Comparison of ENCODE assay signal across 8 cellular contexts in the genomic region with DNA sequence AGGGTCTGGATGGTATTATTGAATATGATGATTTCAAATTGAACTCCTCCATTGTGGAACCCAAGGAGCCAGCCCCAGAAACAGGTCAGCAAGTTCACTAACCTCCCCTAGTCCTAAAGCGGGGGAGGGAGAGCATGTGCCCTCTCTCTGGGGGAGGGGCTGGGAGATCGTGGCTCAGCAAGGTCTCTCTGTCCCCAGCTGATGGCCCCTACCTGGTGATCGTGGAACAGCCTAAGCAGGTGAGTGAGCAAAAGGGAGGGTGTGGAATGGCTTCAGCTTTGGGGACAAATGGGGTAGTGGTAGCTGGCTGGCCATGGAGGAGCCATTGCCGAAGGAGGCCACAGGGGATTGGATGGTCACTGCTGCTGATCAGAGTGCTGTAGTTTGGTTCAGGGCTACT. TPM values are rescaled to one million over a fixed set of nuclear protein-coding genes. Genes with fewer than 3 reads are reported as not detected.
DNase-seq lines count a peak whose midpoint lies in the region; ATAC-seq, FAIRE-seq and TF ChIP-seq lines count a peak whose summit lies in the region.

No MANE protein-coding gene starts in this region.

- H3K27ac Mint-ChIP-seq in CD14-positive monocyte = peak overlapping the region; percentile 98 to 100 (median 99)

- H3K4me3 ChIP-seq in OCI-LY7 (ENCODE audit: low read depth, low read length, poor library complexity, severe bottlenecking) (peak overlapping the region; percentile 78), endocrine pancreas (ENCODE audit: control insufficient read depth, insufficient read depth, low read length) (no peak overlapping the region), neutrophil (ENCODE audit: low read depth in 1 of 2, low read length in 1 of 2) (peak overlapping the region; percentile 85 to 99)

- DNase-seq in CD14-positive monocyte (ENCODE audit: low spot score) (no peak), OCI-LY7 (ENCODE audit: low spot score) (no peak), HTR-8/SVneo (ENCODE audit: insufficient read length, low spot score) (no peak), foreskin melanocyte (no peak)

- H3K9ac ChIP-seq in endocrine pancreas (ENCODE audit: control insufficient read depth, insufficient read depth, low read length) = peak overlapping the region; percentile 65

- no peak for TF ChIP-seq CTCF in CD14-positive monocyte (IDR thresholded peaks at IDR 0.05)
- no peak for TF ChIP-seq CTCF in OCI-LY7 (conservative IDR thresholded peaks at IDR 0.05; ENCODE audit: low read length)
- no peak for TF ChIP-seq CTCF in neutrophil (IDR thresholded peaks at IDR 0.05)

- ATAC-seq in GM19397 (IDR thresholded peaks at IDR 0.05; ENCODE audit: unreplicated experiment) (no peak), GM21786 (IDR thresholded peaks at IDR 0.05; ENCODE audit: unreplicated experiment) (no peak)

- no peak for FAIRE-seq in HTR-8/SVneo (lab: Jason Lieb, UNC)

- intact Hi-C loops in CD14-positive monocyte (cut with micrococcal nuclease) (loop anchor here (10.0 kb wide), 2 partner anchors 79 to 189 kb away; no protein-coding TSS in a partner anchor), OCI-LY7 (cut with micrococcal nuclease; ENCODE audit: unreplicated experiment) (loop anchor here (5.0 kb wide), 2 partner anchors 66 to 229 kb away; no protein-coding TSS in a partner anchor)

- peak overlapping the region; percentile 47 for H3K27ac ChIP-seq in OCI-LY7 (ENCODE audit: low read depth, low read length, poor library complexity, severe bottlenecking)
- H3K27ac ChIP-seq in neutrophil = peak overlapping the region; percentile 97

- H3K4me2 ChIP-seq in OCI-LY7 (ENCODE audit: low read length) = peak overlapping the region; percentile 84

- peak overlapping the region; percentile 91 to 95 for H3K4me3 Mint-ChIP-seq in CD14-positive monocyte

- H2AFZ ChIP-seq in OCI-LY7 (ENCODE audit: low read length) = no peak overlapping the region

- no peaks in the 10 kb centered on the region for H3K27me3 ChIP-seq in endocrine pancreas (ENCODE audit: control insufficient read depth, insufficient read depth, low read length)
- peaks cover 14% of the 10 kb centered on the region for H3K27me3 ChIP-seq in neutrophil

- peaks cover 5 to 11% (median 11%) of the 10 kb centered on the region in 3 donors for H3K27me3 Mint-ChIP-seq in CD14-positive monocyte (ENCODE audit: low read depth in 3 of 3)

- H3K79me2 ChIP-seq in OCI-LY7 (ENCODE audit: insufficient read depth, low read depth, low read length) = peaks cover 9% of the 10 kb centered on the region; the same call in 1 of the 2 replicates

- H3K36me3 ChIP-seq in OCI-LY7 (ENCODE audit: insufficient read depth, low read length) = peaks cover 34% of the 10 kb centered on the region
- H3K36me3 ChIP-seq in endocrine pancreas (ENCODE audit: control insufficient read depth, insufficient read depth, low read length) = peaks cover under 1% of the 10 kb centered on the region
- peaks cover 49% of the 10 kb centered on the region for H3K36me3 ChIP-seq in neutrophil

- POLR2A ChIA-PET in OCI-LY7 (lab: Charles Lee) = interaction anchor here (1.0 kb wide), 1 partner anchor 43 kb away, joined by 3 read pairs; no protein-coding TSS in a partner anchor

- H3K9me3 ChIP-seq in OCI-LY7 (ENCODE audit: low read length) = no peaks in the 10 kb centered on the region
- H3K9me3 ChIP-seq in endocrine pancreas (ENCODE audit: control insufficient read depth, low read length) = no peaks in the 10 kb centered on the region
- no peaks in the 10 kb centered on the region for H3K9me3 ChIP-seq in neutrophil

- no peaks in the 10 kb centered on the region for H3K9me3 Mint-ChIP-seq in CD14-positive monocyte

- no peaks in the 10 kb centered on the region for H4K20me1 ChIP-seq in OCI-LY7 (ENCODE audit: insufficient read depth, low read length)

- peaks cover 29% of the 10 kb centered on the region for H3K4me1 ChIP-seq in OCI-LY7 (ENCODE audit: insufficient read depth, low read length, poor library complexity, severe bottlenecking)
- no peaks in the 10 kb centered on the region for H3K4me1 ChIP-seq in endocrine pancreas (ENCODE audit: control insufficient read depth, insufficient read depth, low read length)
- peaks cover 39 to 42% of the 10 kb centered on the region in 2 experiments for H3K4me1 ChIP-seq in neutrophil (ENCODE audit: control insufficient read depth in 1 of 2, insufficient read depth in 1 of 2, low read depth in 1 of 2, low read length in 1 of 2)

- CTCF ChIA-PET in OCI-LY7 (lab: Charles Lee; ENCODE audit: unreplicated experiment) = interaction anchor here (0.8 kb wide), 1 partner anchor 691 kb away, joined by 4 read pairs; no protein-coding TSS in a partner anchor

- H3K9me2 ChIP-seq in OCI-LY7 (ENCODE audit: insufficient read depth, low read length) = no peaks in the 10 kb centered on the region

- peaks cover 39% of the 10 kb centered on the region for H3K4me1 Mint-ChIP-seq in CD14-positive monocyte

- no TSS peak for BruUV-seq in OCI-LY7 (replicated peaks; lab: Mats Ljungman, UMichigan)

- peaks cover 42 to 51% of the 10 kb centered on the region in 2 donors for H3K36me3 Mint-ChIP-seq in CD14-positive monocyte

RNA-seq across cellular contexts. Expression of a gene that starts 0.7 kb away (rescaled TPM):
- polyA plus RNA-seq in CD14-positive monocyte = 10 to 100 TPM in 1 of 2 donors, 1 to 10 TPM in 1; 6.8 to 15.0 TPM
- total RNA-seq in OCI-LY7 (2014; rRNA removed; shearing (Covaris generic)) = 47.1 and 53.3 TPM in 2 replicates
- 67.3 and 75.2 TPM in 2 replicates for total RNA-seq in OCI-LY7 (2022)

RNA-seq across cellular contexts. Expression of a gene that starts 22.3 kb away (rescaled TPM):
- polyA plus RNA-seq in CD14-positive monocyte = 1 to 10 TPM; 1.1 to 1.5 TPM
- 2.0 and 2.2 TPM in 2 replicates for total RNA-seq in OCI-LY7 (2014; rRNA removed; shearing (Covaris generic))
- 10.2 and 10.9 TPM in 2 replicates for total RNA-seq in OCI-LY7 (2022)

RNA-seq across cellular contexts. Expression of a gene that starts 24.4 kb away (rescaled TPM):
- polyA plus RNA-seq in CD14-positive monocyte = 10 to 100 TPM; 25.5 to 36.3 TPM
- total RNA-seq in OCI-LY7 (2014; rRNA removed; shearing (Covaris generic)) = 13.3 and 20.9 TPM in 2 replicates
- total RNA-seq in OCI-LY7 (2022) = 13.4 and 18.2 TPM in 2 replicates

RNA-seq across cellular contexts. Expression of a gene that starts 36.1 kb away (rescaled TPM):
- 10 to 100 TPM; 58.5 to 70.2 TPM for polyA plus RNA-seq in CD14-positive monocyte
- total RNA-seq in OCI-LY7 (2014; rRNA removed; shearing (Covaris generic)) = 48.9 and 61.0 TPM in 2 replicates
- total RNA-seq in OCI-LY7 (2022) = 71.6 and 73.3 TPM in 2 replicates

RNA-seq across cellular contexts. Expression of a gene that starts 55.1 kb away (rescaled TPM):
- not detected for polyA plus RNA-seq in CD14-positive monocyte
- total RNA-seq in OCI-LY7 (2014; rRNA removed; shearing (Covaris generic)) = 0.67 and 3.3 TPM in 2 replicates
- 0.50 and 0.67 TPM in 2 replicates for total RNA-seq in OCI-LY7 (2022)
